ENCODE assay signal across 8 cellular contexts in genomic region chr3:156554842-156555687, GRCh38. TPM values are rescaled to one million over a fixed set of nuclear protein-coding genes. Genes with fewer than 3 reads are reported as not detected.
DNase-seq lines count a peak whose midpoint lies in the region; ATAC-seq and TF ChIP-seq lines count a peak whose summit lies in the region.

TSS of gene SSR3 (minus strand) at chr3:156555117. CDS start at chr3:156555089, 28 bp downstream.

- no peak for TF ChIP-seq RAD21 in SK-N-SH (IDR thresholded peaks at IDR 0.05; ENCODE audit: low read length)

- POLR2A ChIA-PET in SK-N-SH (lab: Yijun Ruan, JAX): interaction anchor here (0.7 to 2.1 kb wide), 2 partner anchors 11 to 534 kb away, joined by 3 to 16 read pairs; no protein-coding TSS in a partner anchor

- peaks cover 49% of the 10 kb centered on the region for H3K79me2 ChIP-seq in SK-N-SH (ENCODE audit: insufficient read depth)

- H3K27me3 ChIP-seq in SK-N-SH (ENCODE audit: insufficient read depth): no peaks in the 10 kb centered on the region
- H3K27me3 ChIP-seq in gastroesophageal sphincter: no peaks in the 10 kb centered on the region
- H3K27me3 ChIP-seq in neutrophil: no peaks in the 10 kb centered on the region

- H3K4me1 ChIP-seq in SK-N-SH (ENCODE audit: control insufficient read depth in 1 of 2, insufficient read depth in 2 of 2, low read depth in 1 of 2, low read length in 1 of 2): peaks cover 25 to 31% of the 10 kb centered on the region in 2 experiments
- peaks cover 5 to 43% (median 9%) of the 10 kb centered on the region in 3 donors for H3K4me1 ChIP-seq in gastroesophageal sphincter
- H3K4me1 ChIP-seq in neutrophil (ENCODE audit: control insufficient read depth in 1 of 2, insufficient read depth in 1 of 2, low read depth in 1 of 2, low read length in 1 of 2): peaks cover 21 to 25% of the 10 kb centered on the region in 2 experiments

- peak; percentile 79 to 84 for TF ChIP-seq POLR2A in gastroesophageal sphincter (IDR thresholded peaks at IDR 0.05)

- peak in 1 of 2 experiments; percentile 27; a peak in 1 of 4 replicates for TF ChIP-seq EP300 in SK-N-SH (IDR thresholded peaks at IDR 0.05; ENCODE audit: borderline replicate concordance in 1 of 2, low read depth in 1 of 2, low read length in 1 of 2)
- no peak for TF ChIP-seq EP300 in gastroesophageal sphincter (IDR thresholded peaks at IDR 0.05)

- CTCF ChIA-PET in SK-N-SH (lab: Yijun Ruan, JAX): interaction anchor here (0.6 to 2.5 kb wide), 15 partner anchors 9 to 582 kb away, joined by 3 to 19 read pairs (median 4); partner anchors contain the start of gene TIPARP

- no peaks in the 10 kb centered on the region for H3K9me3 ChIP-seq in SK-N-SH
- no peaks in the 10 kb centered on the region for H3K9me3 ChIP-seq in gastroesophageal sphincter
- no peaks in the 10 kb centered on the region for H3K9me3 ChIP-seq in neutrophil

- H3K9me2 ChIP-seq in SK-N-SH: no peaks in the 10 kb centered on the region

- H3K27ac ChIP-seq in SK-N-SH (ENCODE audit: low read depth in 2 of 2, low read length in 1 of 2) (peak within 1 kb of the TSS; percentile 89 to 94), gastroesophageal sphincter (peak within 1 kb of the TSS; percentile 77 to 92 (median 90)), neutrophil (peak within 1 kb of the TSS; percentile 82), substantia nigra (ENCODE audit: low read depth, low read length, poor library complexity, severe bottlenecking) (peak within 1 kb of the TSS; percentile 83)

- 3% methylated on average over 36 of the region's 60 CpGs for WGBS in SK-N-SH (ENCODE audit: low lambda C conversion rate)
- 12 to 23% methylated on average over 9 to 10 of the region's 60 CpGs for WGBS in gastroesophageal sphincter (ENCODE audit: low coverage in 1 of 2), 2 donors

- no peaks in the 10 kb centered on the region for H4K20me1 ChIP-seq in SK-N-SH (ENCODE audit: insufficient read depth)

- H2AFZ ChIP-seq in SK-N-SH (ENCODE audit: low read depth): peak within 1 kb of the TSS; percentile 97

- peak within 1 kb of the TSS; percentile 92 to 94 for H3K4me3 ChIP-seq in SK-N-SH (ENCODE audit: low read depth in 2 of 2, low read length in 1 of 2)
- peak within 1 kb of the TSS; percentile 81 to 89 for H3K4me3 ChIP-seq in gastroesophageal sphincter
- peak within 1 kb of the TSS; percentile 86 to 93 for H3K4me3 ChIP-seq in neutrophil (ENCODE audit: low read depth in 1 of 2, low read length in 1 of 2)

- no peak for TF ChIP-seq CTCF in SK-N-SH (IDR thresholded peaks at IDR 0.05)
- TF ChIP-seq CTCF in gastroesophageal sphincter (IDR thresholded peaks at IDR 0.05): peak; percentile 27 to 83 (median 52)
- peak; percentile 84 for TF ChIP-seq CTCF in neutrophil (IDR thresholded peaks at IDR 0.05)

- peaks cover 30% of the 10 kb centered on the region for H3F3A ChIP-seq in SK-N-SH (replicated peaks; ENCODE audit: insufficient read depth)

- peak; percentile 99 for ATAC-seq in HG02571 (IDR thresholded peaks at IDR 0.05; ENCODE audit: unreplicated experiment)
- peak; percentile 100 for ATAC-seq in gastroesophageal sphincter

- H3K36me3 ChIP-seq in SK-N-SH (replicated peaks in 1 of 2; ENCODE audit: control insufficient read depth in 1 of 2, insufficient read depth in 2 of 2, low read length in 1 of 2) (peaks cover 22 to 27% of the 10 kb centered on the region in 2 experiments), gastroesophageal sphincter (peaks cover 0 to 23% of the 10 kb centered on the region in 2 donors), neutrophil (peaks cover 11% of the 10 kb centered on the region)

- peak within 1 kb of the TSS; percentile 78 for H3K4me2 ChIP-seq in SK-N-SH

- peak within 1 kb of the TSS; percentile 96 for H3K9ac ChIP-seq in SK-N-SH

- DNase-seq in GM04504 (ENCODE audit: low read depth) (peak; percentile 99), NCI-H1048 (lab: John Stamatoyannopoulos, UW) (peak; percentile 97), SK-N-SH (peak; percentile 92), substantia nigra (lab: John Stamatoyannopoulos, UW) (peak; percentile 76 to 100 (median 98))
- peak; percentile 100 for DNase-seq in activated naive CD4-positive, alpha-beta T cell treated with anti-CD3 and anti-CD28 coated beads, Interleukin-2, amount 50 U/mL, for 16 hours

TF ChIP-seq in SK-N-SH, 30 proteins besides CTCF, POLR2A, EP300 and RAD21 (continues in another document):
- TF ChIP-seq, protein P1, sequence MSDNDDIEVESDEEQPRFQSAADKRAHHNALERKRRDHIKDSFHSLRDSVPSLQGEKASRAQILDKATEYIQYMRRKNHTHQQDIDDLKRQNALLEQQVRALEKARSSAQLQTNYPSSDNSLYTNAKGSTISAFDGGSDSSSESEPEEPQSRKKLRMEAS (IDR thresholded peaks at IDR 0.05; ENCODE audit: low read depth): peak; percentile 30; the same call in 1 of the 2 replicates
- TF ChIP-seq RFX5 (IDR thresholded peaks at IDR 0.05; ENCODE audit: low read length): peak; percentile 41; the same call in 1 of the 2 replicates
- TF ChIP-seq TCF12 (IDR thresholded peaks at IDR 0.05): peak; percentile 43; the same call in 1 of the 2 replicates
- TF ChIP-seq PBX3 (IDR thresholded peaks at IDR 0.05): peak; percentile 64
- peak; percentile 95 for TF ChIP-seq POLR2AphosphoS5 (IDR thresholded peaks at IDR 0.05; ENCODE audit: low read depth, low read length)
- peak; percentile 91 for TF ChIP-seq CHD2 (IDR thresholded peaks at IDR 0.05; ENCODE audit: low read length, partially characterized antibody)
- no peak for TF ChIP-seq MEF2A (IDR thresholded peaks at IDR 0.05; ENCODE audit: borderline replicate concordance, low read depth)
- no peak for TF ChIP-seq NFIC (IDR thresholded peaks at IDR 0.05; ENCODE audit: borderline replicate concordance)
- TF ChIP-seq SIN3A (IDR thresholded peaks at IDR 0.05; ENCODE audit: borderline replicate concordance, low read depth, low read length): no peak; the same call in none of the 2 replicates
- TF ChIP-seq JUND (IDR thresholded peaks at IDR 0.05): 0 out of 2 replicates have a peak, but pooled peaks have one; percentile 12
- TF ChIP-seq TEAD4 (IDR thresholded peaks at IDR 0.05; ENCODE audit: borderline replicate concordance, insufficient read depth): peak; percentile 77; the same call in 1 of the 2 replicates
- TF ChIP-seq REST (IDR thresholded peaks at IDR 0.05; ENCODE audit: low read depth, low read length): no peak
- TF ChIP-seq ELF1 (IDR thresholded peaks at IDR 0.05): peak; percentile 100
- TF ChIP-seq YY1 (IDR thresholded peaks at IDR 0.05; ENCODE audit: low read depth): peak; percentile 89
- TF ChIP-seq RCOR1 (IDR thresholded peaks at IDR 0.05; ENCODE audit: low read length): peak; percentile 38; the same call in 1 of the 2 replicates
- no peak for TF ChIP-seq FOSL2 (IDR thresholded peaks at IDR 0.05; ENCODE audit: borderline replicate concordance, low read depth)
- peak; percentile 52; the same call in 1 of the 2 replicates for TF ChIP-seq FOXJ3 (CRISPR knock-in tag; IDR thresholded peaks at IDR 0.05)
- peak; percentile 90 for TF ChIP-seq USF2 (IDR thresholded peaks at IDR 0.05; ENCODE audit: borderline replicate concordance, low read depth, low read length)
- no peak for TF ChIP-seq GATA2 (CRISPR knock-in tag; IDR thresholded peaks at IDR 0.05)
- no peak for TF ChIP-seq FOXM1 (IDR thresholded peaks at IDR 0.05; ENCODE audit: low read depth)
- TF ChIP-seq RXRA (IDR thresholded peaks at IDR 0.05; ENCODE audit: borderline replicate concordance, low read depth): no peak

RNA-seq across cellular contexts. Expression of gene SSR3, which starts in this region (rescaled TPM):
- 61.7 and 96.1 TPM in 2 replicates for polyA plus RNA-seq in SK-N-SH (2012; rRNA removed)
- polyA plus RNA-seq in SK-N-SH (2012; cell fraction: cytosol; rRNA removed): 90.3 and 92.1 TPM in 2 replicates
- polyA plus RNA-seq in SK-N-SH (2012; cell fraction: nucleus; rRNA removed): 17.1 and 47.6 TPM in 2 replicates
- total RNA-seq in gastroesophageal sphincter: 100 to 1,000 TPM in 3 of 4 donors, 10 to 100 TPM in 1; 99.6 to 308 (median 165) TPM

Comparison
In these comparisons a context has a peak if more than half of its experiments do, and no peak if none do; other contexts are left out.
1. Peak in every context shown above with its lines: DNase-seq, ATAC-seq, H3K4me3 ChIP-seq and H3K27ac ChIP-seq.